ENCODE assay signal across 1 cellular context in genomic region chr3:143314291-143315093, GRCh38.
TF ChIP-seq lines count a peak whose summit lies in the region.

No MANE protein-coding gene starts in this region.

TF ChIP-seq in GM23338, 12 proteins besides CTCF, POLR2A, EP300 and RAD21 (continued from another document):
- TF ChIP-seq ZNF462 (CRISPR knock-in tag; IDR thresholded peaks at IDR 0.05): no peak
- TF ChIP-seq CREB1 (CRISPR knock-in tag; IDR thresholded peaks at IDR 0.05; ENCODE audit: low read depth): no peak
- TF ChIP-seq JUNB (IDR thresholded peaks at IDR 0.05; ENCODE audit: unreplicated experiment): no peak
- no peak for TF ChIP-seq REST (IDR thresholded peaks at IDR 0.05; ENCODE audit: unreplicated experiment)
- no peak for TF ChIP-seq NANOG (IDR thresholded peaks at IDR 0.05; ENCODE audit: borderline replicate concordance)
TF ChIP-seq in GM23338: peak in this region for 0.
